In genomic region chr10:125158528-125159485, GRCh38 we compare ENCODE assay signal across 8 cellular contexts. TPM values are rescaled to one million over a fixed set of nuclear protein-coding genes. Genes with fewer than 3 reads are reported as not detected.
DNase-seq lines count a peak whose midpoint lies in the region; ATAC-seq and TF ChIP-seq lines count a peak whose summit lies in the region.

No MANE protein-coding gene starts in this region.

- BruUV-seq in PC-9 (replicated peaks; lab: Mats Ljungman, UMichigan) = no TSS peak

- H3F3A ChIP-seq in PC-9 (ENCODE audit: insufficient read depth, low read depth) = peaks cover 22% of the 10 kb centered on the region

- 0 out of 2 replicates have a peak, but pooled peaks have one; percentile 1 for TF ChIP-seq CTCF in 22Rv1 (IDR thresholded peaks at IDR 0.05)
- TF ChIP-seq CTCF in PC-9 (conservative IDR thresholded peaks at IDR 0.05) = no peak
- no peak for TF ChIP-seq CTCF in colonic mucosa (IDR thresholded peaks at IDR 0.05)

- H3K79me2 ChIP-seq in PC-9 (ENCODE audit: low read depth) = peaks cover 51% of the 10 kb centered on the region

- POLR2A ChIA-PET in PC-9 (lab: Charles Lee; ENCODE audit: unreplicated experiment) = interaction anchor here (0.6 to 0.7 kb wide), 3 partner anchors 29 to 542 kb away, joined by 3 to 14 read pairs (median 10); no protein-coding TSS in a partner anchor

- no peak overlapping the region; the same call in 1 of the 2 replicates for H2AFZ ChIP-seq in PC-9

- intact Hi-C loops in PC-9 (cut with micrococcal nuclease; ENCODE audit: unreplicated experiment) (loop anchor here (5.0 kb wide), 1 partner anchor 37 kb away; no protein-coding TSS in a partner anchor), colonic mucosa (cut with DNase I) (no loop called here)

- peaks cover 26% of the 10 kb centered on the region for H3K4me1 ChIP-seq in PC-9 (replicated peaks; ENCODE audit: insufficient read depth)
- peaks cover 11% of the 10 kb centered on the region for H3K4me1 ChIP-seq in colonic mucosa

- H3K4me3 ChIP-seq in PC-9 = peak overlapping the region; percentile 78
- peak overlapping the region; percentile 69 for H3K4me3 ChIP-seq in colonic mucosa

- H3K9me3 ChIP-seq in PC-9 (ENCODE audit: insufficient read depth, low read depth) = no peaks in the 10 kb centered on the region
- no peaks in the 10 kb centered on the region for H3K9me3 ChIP-seq in colonic mucosa

- H3K9me2 ChIP-seq in PC-9 (ENCODE audit: insufficient read depth) = no peaks in the 10 kb centered on the region

- peak; percentile 47 for ATAC-seq in stimulated activated naive CD8-positive, alpha-beta T cell treated with anti-CD3 and anti-CD28 coated beads, Interleukin-15, Interleukin-2, amounts not matched to agents 100 U/mL and 50 U/mL, for 24 hours
- ATAC-seq in HG03280 (IDR thresholded peaks at IDR 0.05; ENCODE audit: unreplicated experiment) = no peak

- H3K36me3 ChIP-seq in PC-9 (ENCODE audit: low read depth) = no peaks in the 10 kb centered on the region
- no peaks in the 10 kb centered on the region for H3K36me3 ChIP-seq in colonic mucosa

- H3K27me3 ChIP-seq in PC-9 (ENCODE audit: insufficient read depth, low read depth) = no peaks in the 10 kb centered on the region
- no peaks in the 10 kb centered on the region for H3K27me3 ChIP-seq in colonic mucosa

- H3K4me2 ChIP-seq in PC-9 = peak overlapping the region; percentile 80

- peak; percentile 78 for DNase-seq in GM03348 (ENCODE audit: low spot score)
- DNase-seq in PC-9 = peak in 1 of 2 experiments; percentile 35
- peak; percentile 71 for DNase-seq in colonic mucosa
- peak; percentile 80 for DNase-seq in left kidney (ENCODE audit: low read depth, low spot score)
- DNase-seq in stimulated activated naive CD8-positive, alpha-beta T cell treated with anti-CD3 and anti-CD28 coated beads, Interleukin-15, Interleukin-2, amounts not matched to agents 100 U/mL and 50 U/mL, for 24 hours = peak; percentile 16
- DNase-seq in NCI-H2107 (lab: John Stamatoyannopoulos, UW) = no peak

- peak overlapping the region; percentile 86 for H3K27ac ChIP-seq in 22Rv1
- peak overlapping the region; percentile 23 for H3K27ac ChIP-seq in PC-9
- H3K27ac ChIP-seq in colonic mucosa = peak overlapping the region; percentile 97

- peaks cover 36% of the 10 kb centered on the region for H4K20me1 ChIP-seq in PC-9 (ENCODE audit: insufficient read depth)

- H3K9ac ChIP-seq in colonic mucosa (ENCODE audit: low read depth in 2 of 2, low read length in 2 of 2) = peak overlapping the region; percentile 94 to 99

- CTCF ChIA-PET in PC-9 (lab: Charles Lee) = no interaction called here

RNA-seq across cellular contexts. Expression of gene CTBP2, which starts 1.6 kb away (rescaled TPM):
- total RNA-seq in PC-9 (2021) (60.5 and 64.4 TPM in 2 replicates), colonic mucosa (100 to 1,000 TPM; 106 to 172 TPM)

Comparison
In these comparisons a context has a peak if more than half of its experiments do, and no peak if none do; other contexts are left out.
1. H3K27ac ChIP-seq: peak in every context shown above with its lines; median percentile 97 in colonic mucosa; 86 in 22Rv1; 23 in PC-9.